In the genomic region with DNA sequence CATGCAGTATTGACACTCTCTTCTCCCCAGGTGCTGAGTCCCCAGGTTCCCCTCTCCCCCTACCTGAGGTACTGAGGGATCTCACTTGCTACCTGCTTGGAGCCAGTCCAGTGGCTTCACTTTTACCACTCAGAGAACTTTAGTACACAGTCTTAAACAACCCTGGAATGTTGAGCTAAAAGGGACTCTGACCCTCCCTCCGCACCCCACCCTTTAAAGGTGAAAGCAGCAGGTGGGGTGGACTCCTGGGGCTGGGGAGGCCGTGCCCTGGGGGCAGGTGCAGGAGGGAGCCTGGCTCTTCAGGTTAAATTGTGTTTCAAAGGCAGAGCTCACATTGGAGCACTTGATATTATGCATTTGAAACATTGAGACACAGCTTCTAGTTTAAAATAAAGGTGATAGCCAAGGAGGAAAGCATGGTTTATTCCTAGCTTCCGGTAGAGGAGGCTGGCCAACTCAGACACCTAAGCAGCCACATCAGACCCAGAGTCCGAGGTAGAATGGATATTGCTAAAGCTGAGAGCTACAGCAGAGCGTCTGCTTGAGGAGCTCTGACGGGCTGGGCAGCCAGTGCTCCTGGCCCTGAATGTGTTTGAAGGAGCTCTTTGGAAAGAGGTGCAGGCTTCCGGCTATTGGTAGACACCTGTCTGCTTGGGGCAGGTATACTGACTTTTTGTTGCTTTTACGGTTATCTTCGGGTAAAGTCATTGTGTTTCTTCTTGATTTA, we compare ENCODE assay signal across 13 cellular contexts.
"Had no signal": no experiment of that assay in that cellular context is flagged by ENCODE, and none has a peak within 500 bp of the region (broad histone marks: within the 10 kb centered on the region; RNA-seq: fewer than 3 reads in every experiment).

No MANE protein-coding gene starts in this region.

- H3K27ac ChIP-seq: heart right ventricle, neutrophil, right atrium auricular region had no signal

- H3K27ac Mint-ChIP-seq: activated naive CD8-positive, alpha-beta T cell treated with anti-CD3 and anti-CD28 coated beads for 36 hours; mesothelial cell of epicardium; naive B cell; stimulated activated memory B cell treated with anti-CD40 and anti-IgM and Interleukin-4, amounts not matched to agents 10 μg/mL and 1 μg/mL and 100 μg/mL, for 72 hours; T-helper 17 cell had no signal

- H3K9me3 Mint-ChIP-seq: activated naive CD8-positive, alpha-beta T cell treated with anti-CD3 and anti-CD28 coated beads for 36 hours; mesothelial cell of epicardium; naive B cell; stimulated activated memory B cell treated with anti-CD40 and anti-IgM and Interleukin-4, amounts not matched to agents 10 μg/mL and 1 μg/mL and 100 μg/mL, for 72 hours had no signal

- H3K9me3 ChIP-seq: heart right ventricle, neutrophil, right atrium auricular region had no signal

- H3K27me3 ChIP-seq: heart right ventricle, right atrium auricular region had no signal

- DNase-seq: activated CD4-positive, alpha-beta T cell treated with anti-CD3 and anti-CD28 coated beads, Interleukin-2, amount 50 U/mL, for 4 hours; activated CD4-positive, CD25-positive, alpha-beta regulatory T cell treated with anti-CD3 and anti-CD28 coated beads, Interleukin-2, amount 50 U/mL, for 72 hours; activated effector memory CD4-positive, alpha-beta T cell treated with anti-CD3 and anti-CD28 coated beads, Interleukin-2, amount 50 U/mL, for 16 hours; activated naive CD8-positive, alpha-beta T cell treated with anti-CD3 and anti-CD28 coated beads for 36 hours; activated T-cell treated with anti-CD3 and anti-CD28 coated beads, Interleukin-2, amount 50 U/mL, for 1 hour; heart right ventricle; kidney; naive B cell; T-helper 17 cell had no signal

- H3K4me1 Mint-ChIP-seq: activated naive CD8-positive, alpha-beta T cell treated with anti-CD3 and anti-CD28 coated beads for 36 hours; naive B cell; stimulated activated memory B cell treated with anti-CD40 and anti-IgM and Interleukin-4, amounts not matched to agents 10 μg/mL and 1 μg/mL and 100 μg/mL, for 72 hours had no signal

- H3K27me3 Mint-ChIP-seq: activated naive CD8-positive, alpha-beta T cell treated with anti-CD3 and anti-CD28 coated beads for 36 hours had no signal

- H3K4me3 Mint-ChIP-seq: activated naive CD8-positive, alpha-beta T cell treated with anti-CD3 and anti-CD28 coated beads for 36 hours; mesothelial cell of epicardium; naive B cell; stimulated activated memory B cell treated with anti-CD40 and anti-IgM and Interleukin-4, amounts not matched to agents 10 μg/mL and 1 μg/mL and 100 μg/mL, for 72 hours; T-helper 17 cell had no signal

- H3K4me3 ChIP-seq: heart right ventricle, right atrium auricular region had no signal

- ATAC-seq: stimulated activated memory B cell treated with anti-CD40 and anti-IgM and Interleukin-4, amounts not matched to agents 10 μg/mL and 1 μg/mL and 100 μg/mL, for 72 hours; T-helper 17 cell had no signal

- H3K36me3 ChIP-seq: heart right ventricle, neutrophil, right atrium auricular region had no signal
